ENCODE assay signal across 20 cellular contexts in the genomic region with DNA sequence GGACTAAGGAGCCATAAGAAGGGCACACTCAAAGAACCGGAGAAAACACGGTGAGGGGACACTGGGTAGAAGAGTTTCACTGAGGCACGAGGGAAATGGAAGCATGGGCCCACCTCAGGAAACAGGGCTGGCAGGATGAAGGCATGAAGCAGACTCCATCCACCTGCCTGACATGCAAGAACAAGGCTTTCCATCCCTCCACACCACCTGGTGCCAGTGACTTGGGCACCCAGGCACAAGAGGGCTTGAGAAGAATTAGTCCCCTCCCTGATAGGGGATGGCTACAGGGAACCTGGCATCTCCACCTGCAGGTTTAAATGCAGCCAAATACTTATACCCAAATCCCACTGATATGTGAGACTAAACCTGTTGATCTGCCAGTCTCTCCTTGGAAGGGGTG. TPM values are rescaled to one million over a fixed set of nuclear protein-coding genes. Genes with fewer than 3 reads are reported as not detected.
DNase-seq lines count a peak whose midpoint lies in the region; ATAC-seq and TF ChIP-seq lines count a peak whose summit lies in the region.
"Had no signal": no experiment of that assay in that cellular context is flagged by ENCODE, and none has a peak within 500 bp of the region (broad histone marks: within the 10 kb centered on the region; RNA-seq: fewer than 3 reads in every experiment).

No MANE protein-coding gene starts in this region.

- H2BK12ac ChIP-seq in mesenchymal stem cell (ENCODE audit: low read length in 2 of 2), result no peak overlapping the region

- H3K27me3 Mint-ChIP-seq in activated CD4-positive, alpha-beta T cell treated with anti-CD3 and anti-CD28 coated beads, Interleukin-2, amount 10 ng/mL, durations not matched to agents 24 days and 14 days, result no peaks in the 10 kb centered on the region

- BruUV-seq in mammary epithelial cell (replicated peaks; lab: Mats Ljungman, UMichigan), result TSS peak; percentile 93

- no peak for ATAC-seq in HG03039 (IDR thresholded peaks at IDR 0.05; ENCODE audit: unreplicated experiment)
- no peak for ATAC-seq in heart left ventricle
- ATAC-seq: A549, GM23338, HCT116, HepG2 had no signal

- H3K14ac ChIP-seq in mesenchymal stem cell (ENCODE audit: low read length in 2 of 2), result no peak overlapping the region

- no peak overlapping the region for H3K27ac Mint-ChIP-seq in activated CD4-positive, alpha-beta T cell treated with anti-CD3 and anti-CD28 coated beads, Interleukin-2, amount 10 ng/mL, durations not matched to agents 24 days and 14 days
- H3K27ac Mint-ChIP-seq: CD4-positive, alpha-beta T cell; GM23338 had no signal

- H4K20me1 ChIP-seq in mammary epithelial cell (ENCODE audit: insufficient read depth, low read length), result no peaks in the 10 kb centered on the region

- H3K4me3 ChIP-seq in mammary epithelial cell (replicated peaks in 1 of 3; ENCODE audit: insufficient read depth in 1 of 3, low read depth in 2 of 3, low read length in 3 of 3) (no peak overlapping the region), mesenchymal stem cell (ENCODE audit: insufficient read depth in 1 of 2, low read depth in 1 of 2, low read length in 2 of 2) (no peak overlapping the region), suprapubic skin (no peak overlapping the region), heart left ventricle (no peak overlapping the region)
- H3K4me3 ChIP-seq: A549, GM23338 had no signal

- H3K4me2 ChIP-seq in mammary epithelial cell (ENCODE audit: insufficient read depth, low read depth, low read length) (peak overlapping the region; percentile 17), mesenchymal stem cell (ENCODE audit: low read length, poor library complexity, severe bottlenecking) (no peak overlapping the region)
- H3K4me2 ChIP-seq: A549, GM23338 had no signal

- H3K79me1 ChIP-seq in mesenchymal stem cell (replicated peaks; ENCODE audit: low read length, poor library complexity, severe bottlenecking), result no peaks in the 10 kb centered on the region

- H2BK15ac ChIP-seq in mesenchymal stem cell (ENCODE audit: low read depth, poor library complexity, severe bottlenecking), result no peak overlapping the region

- no peak for TF ChIP-seq EP300 in suprapubic skin (IDR thresholded peaks at IDR 0.05)

- no peak overlapping the region for H2BK120ac ChIP-seq in mesenchymal stem cell (ENCODE audit: low read depth, low read length)

- H3K4me3 Mint-ChIP-seq in activated CD4-positive, alpha-beta T cell treated with anti-CD3 and anti-CD28 coated beads, Interleukin-2, amount 10 ng/mL, durations not matched to agents 24 days and 14 days, result no peak overlapping the region
- H3K4me3 Mint-ChIP-seq: CD4-positive, alpha-beta T cell; GM23338 had no signal

- H3K9me3 ChIP-seq in mammary epithelial cell (replicated peaks; ENCODE audit: insufficient read depth, low read length) (no peaks in the 10 kb centered on the region), mesenchymal stem cell (ENCODE audit: control insufficient read depth, low read length) (no peaks in the 10 kb centered on the region), suprapubic skin (no peaks in the 10 kb centered on the region), heart left ventricle (no peaks in the 10 kb centered on the region)
- H3K9me3 ChIP-seq: A549 had no signal

- no peak overlapping the region for H3K4ac ChIP-seq in mesenchymal stem cell (ENCODE audit: low read depth in 1 of 2, low read length in 2 of 2)

- H3K27me3 ChIP-seq in mammary epithelial cell (ENCODE audit: insufficient read depth, low read length) (no peaks in the 10 kb centered on the region), mesenchymal stem cell (ENCODE audit: control insufficient read depth in 1 of 2, insufficient read depth in 1 of 2, low read length in 2 of 2) (no peaks in the 10 kb centered on the region), suprapubic skin (no peaks in the 10 kb centered on the region), heart left ventricle (no peaks in the 10 kb centered on the region)

- CTCF ChIA-PET in mammary epithelial cell (lab: Charles Lee; ENCODE audit: low non-redundant PET), result no interaction called here

- DNase-seq in activated CD4-positive, alpha-beta T cell treated with anti-CD3 and anti-CD28 coated beads, Interleukin-2, amount 10 ng/mL, durations not matched to agents 24 days and 14 days, result peak; percentile 23
- DNase-seq in activated CD4-positive, alpha-beta T cell treated with anti-CD3 and anti-CD28 coated beads, Interleukin-2, amount 50 U/mL, for 1 hour, result no peak
- no peak for DNase-seq in mammary epithelial cell
- DNase-seq in mesenchymal stem cell, result no peak
- DNase-seq in suprapubic skin (ENCODE audit: low spot score in 2 of 2), result no peak
- no peak for DNase-seq in middle frontal gyrus (ENCODE audit: extremely low spot score, low spot score)
- no peak for DNase-seq in heart left ventricle
- DNase-seq: AML-193; CD4-positive, alpha-beta T cell; DMS79 treated with DMSO at 0.1 percent for 48 hours; GF-D8; H7 had no signal

- H3K9ac ChIP-seq in mammary epithelial cell (ENCODE audit: insufficient read depth, low read length) (no peak overlapping the region), mesenchymal stem cell (ENCODE audit: low read length) (no peak overlapping the region)

- H3K23ac ChIP-seq in mesenchymal stem cell (ENCODE audit: low read length in 2 of 2), result no peak overlapping the region

- H4K8ac ChIP-seq in mesenchymal stem cell (ENCODE audit: low read length), result no peak overlapping the region

- H4K91ac ChIP-seq in mesenchymal stem cell (ENCODE audit: low read length), result no peak overlapping the region

- WGBS in mammary epithelial cell (ENCODE audit: low coverage, missing lambda C conversion rate), result 100% methylated on average over 3 of the region's 3 CpGs
- WGBS in mesenchymal stem cell, result 90% methylated on average over 3 of the region's 3 CpGs
- 57% methylated on average over 3 of the region's 3 CpGs for WGBS in suprapubic skin
- 90 to 95% (median 93%) methylated on average over 3 of the region's 3 CpGs for WGBS in heart left ventricle, 4 donors

- intact Hi-C loops in activated CD4-positive, alpha-beta T cell treated with anti-CD3 and anti-CD28 coated beads, Interleukin-2, amount 10 ng/mL, durations not matched to agents 24 days and 14 days (cut with micrococcal nuclease), result loop anchor here (10.0 kb wide), 1 partner anchor 118 kb away; no protein-coding TSS in a partner anchor
- intact Hi-C loops in mammary epithelial cell (cut with micrococcal nuclease), result loop anchor here (5.0 kb wide), 1 partner anchor 41 kb away; a partner anchor contains a TSS
- intact Hi-C loops in heart left ventricle (cut with DNase I), result no loop called here

- no peak overlapping the region for H2BK5ac ChIP-seq in mesenchymal stem cell (ENCODE audit: low read depth, low read length, poor library complexity, severe bottlenecking)

- H3K79me2 ChIP-seq in mammary epithelial cell (ENCODE audit: insufficient read depth, low read length), result no peaks in the 10 kb centered on the region

- H3K4me1 ChIP-seq in mammary epithelial cell (ENCODE audit: insufficient read depth, low read length), result peaks cover 36% of the 10 kb centered on the region
- peaks cover 3% of the 10 kb centered on the region for H3K4me1 ChIP-seq in mesenchymal stem cell (ENCODE audit: control insufficient read depth, insufficient read depth, low read depth, low read length)
- peaks cover 35% of the 10 kb centered on the region for H3K4me1 ChIP-seq in suprapubic skin
- H3K4me1 ChIP-seq in heart left ventricle, result peaks cover 0 to 17% (median 7%) of the 10 kb centered on the region in 12 donors
- H3K4me1 ChIP-seq: A549 had no signal

- TF ChIP-seq CTCF in mammary epithelial cell (conservative IDR thresholded peaks at IDR 0.05 in 1 of 2, IDR thresholded peaks at IDR 0.05 in 1 of 2; ENCODE audit: extremely low read depth in 1 of 2, insufficient read depth in 1 of 2, low read depth in 1 of 2, low read length in 2 of 2) (no peak), suprapubic skin (IDR thresholded peaks at IDR 0.05) (no peak), heart left ventricle (IDR thresholded peaks at IDR 0.05) (no peak)

- no peaks in the 10 kb centered on the region for H3K4me1 Mint-ChIP-seq in activated CD4-positive, alpha-beta T cell treated with anti-CD3 and anti-CD28 coated beads, Interleukin-2, amount 10 ng/mL, durations not matched to agents 24 days and 14 days

- H3K27ac ChIP-seq in mammary epithelial cell (ENCODE audit: insufficient read depth, low read depth, low read length) (no peak overlapping the region), mesenchymal stem cell (ENCODE audit: low read length, poor library complexity, severe bottlenecking) (no peak overlapping the region), suprapubic skin (peak overlapping the region; percentile 44), heart left ventricle (no peak overlapping the region)
- H3K27ac ChIP-seq: 22Rv1, A549, C4-2B had no signal

- H3K9me3 Mint-ChIP-seq in activated CD4-positive, alpha-beta T cell treated with anti-CD3 and anti-CD28 coated beads, Interleukin-2, amount 10 ng/mL, durations not matched to agents 24 days and 14 days, result no peaks in the 10 kb centered on the region
- H3K9me3 Mint-ChIP-seq: CD4-positive, alpha-beta T cell; GM23338; HFFc6 had no signal

- in situ Hi-C loops in mammary epithelial cell (cut with MboI; ENCODE audit: low sequenced_read_pairs in 2 of 2), result no loop called here

- peak overlapping the region; percentile 61 for H2AK5ac ChIP-seq in mesenchymal stem cell (ENCODE audit: low read length, severe bottlenecking)

- TF ChIP-seq POLR2A in suprapubic skin (IDR thresholded peaks at IDR 0.05), result no peak
- TF ChIP-seq POLR2A in heart left ventricle (IDR thresholded peaks at IDR 0.05), result no peak

- H2AFZ ChIP-seq in mammary epithelial cell (ENCODE audit: low read depth, low read length) (no peak overlapping the region), mesenchymal stem cell (ENCODE audit: low read depth, low read length) (no peak overlapping the region)

- no peaks in the 10 kb centered on the region for H3K36me3 Mint-ChIP-seq in activated CD4-positive, alpha-beta T cell treated with anti-CD3 and anti-CD28 coated beads, Interleukin-2, amount 10 ng/mL, durations not matched to agents 24 days and 14 days (ENCODE audit: low read depth)

- H3K36me3 ChIP-seq in mammary epithelial cell (ENCODE audit: insufficient read depth, low read length) (no peaks in the 10 kb centered on the region), mesenchymal stem cell (ENCODE audit: control insufficient read depth in 1 of 2, insufficient read depth in 2 of 2, low read depth in 1 of 2, low read length in 2 of 2) (no peaks in the 10 kb centered on the region), suprapubic skin (no peaks in the 10 kb centered on the region), heart left ventricle (no peaks in the 10 kb centered on the region)

- H3K18ac ChIP-seq in mesenchymal stem cell (ENCODE audit: low read depth in 1 of 2, low read length in 2 of 2), result no peak overlapping the region

- dilution Hi-C loops in mammary epithelial cell (cut with HindIII; ENCODE audit: low sequenced_read_pairs), result no loop called here

RNA-seq across cellular contexts. Expression of a gene that starts 38.9 kb away (rescaled TPM):
- total RNA-seq in activated CD4-positive, alpha-beta T cell treated with anti-CD3 and anti-CD28 coated beads, Interleukin-2, amount 10 ng/mL, durations not matched to agents 24 days and 14 days, result 0.28 and 0.49 TPM in 2 replicates
- total RNA-seq in mammary epithelial cell (10 to 100 TPM; 16.4 to 20.0 TPM), suprapubic skin (10 to 100 TPM; 51.2 to 71.7 (median 52.9) TPM), heart left ventricle (100 to 1,000 TPM in 4 of 9 donors, 10 to 100 TPM in 5; 46.8 to 136 (median 95.5) TPM)
- polyA plus RNA-seq in mammary epithelial cell (8.4 TPM), heart left ventricle (10 to 100 TPM; 10.4 to 20.2 TPM)
- polyA minus RNA-seq in mammary epithelial cell, result 26.2 TPM
- 6.6 TPM for polyA plus RNA-seq in mesenchymal stem cell (2013, experiment 1 of 2)
- polyA plus RNA-seq in mesenchymal stem cell (2013, experiment 2 of 2), result 6.2 TPM

Comparison
In these comparisons a context has a peak if more than half of its experiments do, and no peak if none do; other contexts are left out.
1. RNA of a gene that starts 38.9 kb away (total RNA-seq): 46.8 to 136 TPM in heart left ventricle, 51.2 to 71.7 TPM in suprapubic skin and 16.4 to 20.0 TPM in mammary epithelial cell; 0.28 to 0.49 TPM in activated CD4-positive, alpha-beta T cell treated with anti-CD3 and anti-CD28 coated beads, Interleukin-2, amount 10 ng/mL, durations not matched to agents 24 days and 14 days; every median in the first group is over 10 times any median in the second.
2. intact Hi-C loops: an anchor here in activated CD4-positive, alpha-beta T cell treated with anti-CD3 and anti-CD28 coated beads, Interleukin-2, amount 10 ng/mL, durations not matched to agents 24 days and 14 days (10.0 kb wide) and mammary epithelial cell (5.0 kb wide); none called in heart left ventricle.